ENCODE assay signal across 20 cellular contexts in the genomic region with DNA sequence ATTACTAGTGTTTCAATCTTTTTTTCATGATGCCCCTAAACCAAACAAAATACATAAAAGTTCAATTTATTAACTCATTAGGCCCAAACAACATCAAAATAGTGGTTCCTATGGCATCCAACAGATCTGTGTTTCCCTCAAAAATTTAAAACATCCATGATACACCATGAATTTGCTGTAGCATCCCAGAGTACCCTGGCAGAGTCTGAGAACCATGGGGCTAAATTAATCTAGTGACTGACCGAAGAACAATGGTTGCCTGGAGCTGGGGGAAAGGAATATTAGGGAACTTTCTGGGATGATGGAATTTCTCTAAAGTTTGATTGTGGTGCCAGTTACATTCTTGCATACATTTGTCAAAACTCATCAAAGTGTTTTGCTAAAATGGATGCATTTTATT.
DNase-seq lines count a peak whose midpoint lies in the region; ATAC-seq, FAIRE-seq and TF ChIP-seq lines count a peak whose summit lies in the region.
"Had no signal": no experiment of that assay in that cellular context is flagged by ENCODE, and none has a peak within 500 bp of the region (broad histone marks: within the 10 kb centered on the region; RNA-seq: fewer than 3 reads in every experiment).

No MANE protein-coding gene starts in this region.

- H3K9me1 ChIP-seq in keratinocyte (ENCODE audit: control insufficient read depth, extremely low read depth, insufficient read depth, low read length), result no peaks in the 10 kb centered on the region

- peak overlapping the region; percentile 3 for H3K4me3 Mint-ChIP-seq in astrocyte (ENCODE audit: unreplicated experiment)
- H3K4me3 Mint-ChIP-seq in stimulated activated effector memory CD8-positive, alpha-beta T cell treated with anti-CD3 and anti-CD28 coated beads, Interleukin-12 subunit alpha, Interleukin-12 subunit beta, amount 100 ng/mL, for 72 hours, result no peak overlapping the region
- no peak overlapping the region for H3K4me3 Mint-ChIP-seq in GM23338
- H3K4me3 Mint-ChIP-seq: CD4-positive, alpha-beta T cell had no signal

- DNase-seq in GM23248 (peak; percentile 5), astrocyte (ENCODE audit: low read depth) (peak; percentile 36), keratinocyte (ENCODE audit: low read depth, low spot score) (no peak), NCI-H82 (lab: John Stamatoyannopoulos, UW) (no peak), GM23338 (ENCODE audit: low spot score) (no peak)
- no peak for DNase-seq in stimulated activated effector memory CD8-positive, alpha-beta T cell treated with anti-CD3 and anti-CD28 coated beads, Interleukin-12 subunit alpha, Interleukin-12 subunit beta, amount 100 ng/mL, for 72 hours (ENCODE audit: low spot score in 2 of 2)
- DNase-seq: ACHN; AML-193; Caco-2; CD4-positive, alpha-beta T cell; GF-D8; GOT3; H7 had no signal

- dilution Hi-C loops in keratinocyte (cut with MboI; ENCODE audit: extremely low pct_ligation_motif_present, low sequenced_read_pairs), result no loop called here

- H3K27me3 Mint-ChIP-seq in astrocyte (ENCODE audit: low read depth, unreplicated experiment) (no peaks in the 10 kb centered on the region), GM23338 (ENCODE audit: insufficient read depth, low read depth, poor library complexity) (peaks cover 3% of the 10 kb centered on the region)

- H3K79me2 ChIP-seq in GM23248 (ENCODE audit: insufficient read depth) (no peaks in the 10 kb centered on the region), astrocyte (ENCODE audit: insufficient read depth, low read length) (no peaks in the 10 kb centered on the region), keratinocyte (ENCODE audit: control insufficient read depth, insufficient read depth, low read length) (no peaks in the 10 kb centered on the region), GM23338 (replicated peaks; ENCODE audit: insufficient read depth) (no peaks in the 10 kb centered on the region)

- H3K4me3 ChIP-seq in GM23248 (no peak overlapping the region), astrocyte (ENCODE audit: insufficient read depth, low read depth, low read length) (no peak overlapping the region), keratinocyte (ENCODE audit: control insufficient read depth in 2 of 3, extremely low read depth in 1 of 3, insufficient read depth in 2 of 3, low read depth in 1 of 3, low read length in 3 of 3) (no peak overlapping the region), GM23338 (no peak overlapping the region)

- H3K4me2 ChIP-seq in GM23248 (ENCODE audit: unreplicated experiment), result peak overlapping the region; percentile 51
- H3K4me2 ChIP-seq in astrocyte (ENCODE audit: low read length), result no peak overlapping the region
- no peak overlapping the region for H3K4me2 ChIP-seq in keratinocyte (ENCODE audit: control insufficient read depth, extremely low read depth, insufficient read depth, low read depth, low read length)
- H3K4me2 ChIP-seq in GM23338, result no peak overlapping the region
- H3K4me2 ChIP-seq: KMS-11 had no signal

- H3K9me3 ChIP-seq in GM23248 (ENCODE audit: low read depth), result no peaks in the 10 kb centered on the region
- H3K9me3 ChIP-seq in astrocyte (ENCODE audit: insufficient read depth, low read depth, low read length), result no peaks in the 10 kb centered on the region
- H3K9me3 ChIP-seq in keratinocyte (ENCODE audit: control insufficient read depth, low read depth, low read length), result no peaks in the 10 kb centered on the region

- H4K20me1 ChIP-seq in GM23248 (ENCODE audit: insufficient read depth) (no peaks in the 10 kb centered on the region), astrocyte (ENCODE audit: insufficient read depth, low read length) (no peaks in the 10 kb centered on the region), keratinocyte (ENCODE audit: control insufficient read depth, extremely low read depth, insufficient read depth, low read length) (no peaks in the 10 kb centered on the region), GM23338 (replicated peaks; ENCODE audit: insufficient read depth) (no peaks in the 10 kb centered on the region)

- WGBS in GM23248 (ENCODE audit: low coverage in 1 of 2, low lambda C conversion rate in 2 of 2, missing lambda C conversion rate in 2 of 2), 2 experiments, result 100% methylated on average over 1 of the region's 1 CpG

- H3K9me3 Mint-ChIP-seq in astrocyte (ENCODE audit: unreplicated experiment) (peaks cover 2% of the 10 kb centered on the region), GM23338 (no peaks in the 10 kb centered on the region; the same call in 2 of the 3 replicates)
- H3K9me3 Mint-ChIP-seq in stimulated activated effector memory CD8-positive, alpha-beta T cell treated with anti-CD3 and anti-CD28 coated beads, Interleukin-12 subunit alpha, Interleukin-12 subunit beta, amount 100 ng/mL, for 72 hours, result no peaks in the 10 kb centered on the region
- H3K9me3 Mint-ChIP-seq: CD4-positive, alpha-beta T cell had no signal

- peaks cover 18% of the 10 kb centered on the region for H3K4me1 ChIP-seq in GM23248 (ENCODE audit: insufficient read depth)
- H3K4me1 ChIP-seq in astrocyte (ENCODE audit: insufficient read depth, low read length), result peaks cover 19% of the 10 kb centered on the region
- peaks cover 24% of the 10 kb centered on the region for H3K4me1 ChIP-seq in keratinocyte (ENCODE audit: control insufficient read depth, extremely low read depth, insufficient read depth, low read length)
- no peaks in the 10 kb centered on the region for H3K4me1 ChIP-seq in GM23338 (ENCODE audit: insufficient read depth)
- H3K4me1 ChIP-seq: Caco-2 had no signal

- TF ChIP-seq CTCF in astrocyte (IDR thresholded peaks at IDR 0.05; ENCODE audit: insufficient read depth, low read depth, low read length) (no peak), keratinocyte (optimal IDR thresholded peaks at IDR 0.05 in 1 of 3, IDR thresholded peaks at IDR 0.05 in 1 of 3, conservative IDR thresholded peaks at IDR 0.05 in 1 of 3; ENCODE audit: extremely low read depth in 1 of 3, insufficient read depth in 2 of 3, low read length in 3 of 3) (no peak), GM23338 (conservative IDR thresholded peaks at IDR 0.05; ENCODE audit: low read depth in 2 of 2) (no peak)

- H3K36me3 ChIP-seq in GM23248 (ENCODE audit: low read depth), result no peaks in the 10 kb centered on the region
- no peaks in the 10 kb centered on the region for H3K36me3 ChIP-seq in astrocyte (ENCODE audit: insufficient read depth, low read length)
- no peaks in the 10 kb centered on the region for H3K36me3 ChIP-seq in keratinocyte (ENCODE audit: control insufficient read depth in 2 of 2, extremely low read depth in 1 of 2, insufficient read depth in 2 of 2, low read length in 2 of 2)
- H3K36me3 ChIP-seq in GM23338 (ENCODE audit: insufficient read depth), result no peaks in the 10 kb centered on the region

- H3K27ac ChIP-seq in GM23248 (no peak overlapping the region; the same call in 1 of the 2 replicates), astrocyte (ENCODE audit: low read depth, low read length) (peak overlapping the region; percentile 10), keratinocyte (ENCODE audit: control insufficient read depth, insufficient read depth, low read length) (no peak overlapping the region), GM23338 (ENCODE audit: low read depth) (no peak overlapping the region)
- H3K27ac ChIP-seq: C4-2B, KMS-11 had no signal

- H3K36me3 Mint-ChIP-seq in astrocyte (ENCODE audit: low read depth, unreplicated experiment) (peaks cover 2% of the 10 kb centered on the region), GM23338 (ENCODE audit: low read depth) (no peaks in the 10 kb centered on the region)
- no peaks in the 10 kb centered on the region for H3K36me3 Mint-ChIP-seq in stimulated activated effector memory CD8-positive, alpha-beta T cell treated with anti-CD3 and anti-CD28 coated beads, Interleukin-12 subunit alpha, Interleukin-12 subunit beta, amount 100 ng/mL, for 72 hours

- peaks cover 34% of the 10 kb centered on the region for H3K4me1 Mint-ChIP-seq in astrocyte (ENCODE audit: low read depth, unreplicated experiment)
- no peaks in the 10 kb centered on the region for H3K4me1 Mint-ChIP-seq in stimulated activated effector memory CD8-positive, alpha-beta T cell treated with anti-CD3 and anti-CD28 coated beads, Interleukin-12 subunit alpha, Interleukin-12 subunit beta, amount 100 ng/mL, for 72 hours
- H3K4me1 Mint-ChIP-seq in GM23338, result no peaks in the 10 kb centered on the region

- ATAC-seq in GM19035 (IDR thresholded peaks at IDR 0.05; ENCODE audit: unreplicated experiment) (no peak), GM23338 (no peak)
- no peak for ATAC-seq in stimulated activated effector memory CD8-positive, alpha-beta T cell treated with anti-CD3 and anti-CD28 coated beads, Interleukin-12 subunit alpha, Interleukin-12 subunit beta, amount 100 ng/mL, for 72 hours
- ATAC-seq: HCT116 had no signal

- FAIRE-seq in astrocyte (lab: Jason Lieb, UNC), result peak; percentile 5
- peak; percentile 44 for FAIRE-seq in keratinocyte (lab: Jason Lieb, UNC)
- FAIRE-seq: A204.1, D721Med, GM19239 had no signal

- H3F3A ChIP-seq in GM23248 (ENCODE audit: insufficient read depth) (peaks cover 11% of the 10 kb centered on the region), GM23338 (replicated peaks; ENCODE audit: low read depth) (no peaks in the 10 kb centered on the region)

- peak overlapping the region; percentile 87 for H3K27ac Mint-ChIP-seq in astrocyte (ENCODE audit: unreplicated experiment)
- no peak overlapping the region for H3K27ac Mint-ChIP-seq in stimulated activated effector memory CD8-positive, alpha-beta T cell treated with anti-CD3 and anti-CD28 coated beads, Interleukin-12 subunit alpha, Interleukin-12 subunit beta, amount 100 ng/mL, for 72 hours
- H3K27ac Mint-ChIP-seq in GM23338, result no peak overlapping the region
- H3K27ac Mint-ChIP-seq: CD4-positive, alpha-beta T cell had no signal

- H3K9ac ChIP-seq in GM23248 (no peak overlapping the region), astrocyte (ENCODE audit: low read length) (no peak overlapping the region), keratinocyte (ENCODE audit: control insufficient read depth, extremely low read depth, insufficient read depth, low read length) (no peak overlapping the region)
- H3K9ac ChIP-seq: KMS-11 had no signal

- H2AFZ ChIP-seq in GM23248, result peak overlapping the region; percentile 40; the same call in 1 of the 2 replicates
- H2AFZ ChIP-seq in astrocyte (ENCODE audit: low read depth, low read length), result no peak overlapping the region
- no peak overlapping the region for H2AFZ ChIP-seq in keratinocyte (ENCODE audit: control insufficient read depth, low read length)
- H2AFZ ChIP-seq in GM23338, result no peak overlapping the region

- H3K27me3 ChIP-seq in GM23248 (replicated peaks; ENCODE audit: insufficient read depth) (no peaks in the 10 kb centered on the region), astrocyte (ENCODE audit: insufficient read depth, low read length) (no peaks in the 10 kb centered on the region), keratinocyte (ENCODE audit: control insufficient read depth, extremely low read depth, insufficient read depth, low read length) (no peaks in the 10 kb centered on the region), GM23338 (ENCODE audit: insufficient read depth) (no peaks in the 10 kb centered on the region)

- in situ Hi-C loops in GM23248 (cut with MboI), result no loop called here

- H3K9me2 ChIP-seq in GM23248 (ENCODE audit: insufficient read depth) (no peaks in the 10 kb centered on the region), GM23338 (ENCODE audit: insufficient read depth) (no peaks in the 10 kb centered on the region)

TF ChIP-seq in GM23338, 12 proteins besides CTCF, POLR2A, EP300 and RAD21:
- TF ChIP-seq POLR2AphosphoS5 (IDR thresholded peaks at IDR 0.05; ENCODE audit: low read depth), result no peak
- TF ChIP-seq CREB1 (CRISPR knock-in tag; IDR thresholded peaks at IDR 0.05; ENCODE audit: low read depth), result no peak
TF ChIP-seq in GM23338: peak in this region for 0.

Comparison
In these comparisons a context has a peak if more than half of its experiments do, and no peak if none do; other contexts are left out.
1. DNase-seq: peak in GM23248 (single experiment) and astrocyte (single experiment); none in keratinocyte (single experiment), stimulated activated effector memory CD8-positive, alpha-beta T cell treated with anti-CD3 and anti-CD28 coated beads, Interleukin-12 subunit alpha, Interleukin-12 subunit beta, amount 100 ng/mL, for 72 hours (0 of 2), NCI-H82 (single experiment) and GM23338 (single experiment).